ENCODE assay signal across 15 cellular contexts in genomic region chr3:46950177-46950576, GRCh38. TPM values are rescaled to one million over a fixed set of nuclear protein-coding genes. Genes with fewer than 3 reads are reported as not detected.
DNase-seq lines count a peak whose midpoint lies in the region; ATAC-seq, FAIRE-seq and TF ChIP-seq lines count a peak whose summit lies in the region.
"Had no signal": no experiment of that assay in that cellular context is flagged by ENCODE, and none has a peak within 500 bp of the region (broad histone marks: within the 10 kb centered on the region; RNA-seq: fewer than 3 reads in every experiment).

No MANE protein-coding gene starts in this region.

- H3K9ac ChIP-seq in HCT116 (ENCODE audit: low read length) (no peak overlapping the region), GM12878 (ENCODE audit: control insufficient read depth, insufficient read depth, low read length) (no peak overlapping the region)

- H3K9me3 Mint-ChIP-seq in activated CD4-positive, alpha-beta T cell treated with anti-CD3 and anti-CD28 coated beads for 36 hours (ENCODE audit: low read depth), result no peaks in the 10 kb centered on the region
- H3K9me3 Mint-ChIP-seq: GM23338 had no signal

- H3K27me3 Mint-ChIP-seq in activated CD4-positive, alpha-beta T cell treated with anti-CD3 and anti-CD28 coated beads for 36 hours, result no peaks in the 10 kb centered on the region

- intact Hi-C loops in activated CD4-positive, alpha-beta T cell treated with anti-CD3 and anti-CD28 coated beads for 36 hours (cut with DNase I, micrococcal nuclease), result loop anchor here in 1 of 2 experiments (5.0 kb wide), 1 partner anchor 37 kb away; no protein-coding TSS in a partner anchor
- intact Hi-C loops in HCT116 (cut with micrococcal nuclease), result no loop called here
- intact Hi-C loops in GM12878 (cut with micrococcal nuclease; ENCODE audit: unreplicated experiment), result no loop called here
- intact Hi-C loops in pancreas (cut with DNase I), result no loop called here

- H3K27ac ChIP-seq in HCT116 (ENCODE audit: low read depth, low read length) (no peak overlapping the region), GM12878 (ENCODE audit: control insufficient read depth, insufficient read depth) (no peak overlapping the region), pancreas (peak overlapping the region in 3 of 4 donors; percentile 92 to 97 (median 93))

- TF ChIP-seq POLR2A in HCT116 (IDR thresholded peaks at IDR 0.05; ENCODE audit: borderline replicate concordance, extremely low read depth, insufficient read depth, insufficient read length) (no peak), GM12878 (IDR thresholded peaks at IDR 0.05; ENCODE audit: low read depth, low read length) (no peak)

- RAD21 ChIA-PET in HCT116 (lab: Charles Lee; ENCODE audit: low non-redundant PET in 1 of 2, low total read pairs in 2 of 2, uncharacterized antibody in 2 of 2, unreplicated experiment in 2 of 2), result no interaction called here
- RAD21 ChIA-PET in GM12878 (lab: Charles Lee; ENCODE audit: unreplicated experiment), result interaction anchor here (0.8 kb wide), 1 partner anchor 21 kb away, joined by 3 read pairs; no protein-coding TSS in a partner anchor

- no peak for ATAC-seq in activated CD4-positive, alpha-beta T cell treated with anti-CD3 and anti-CD28 coated beads for 36 hours
- ATAC-seq in HCT116 (no peak), GM12878 (no peak), pancreas (no peak), GM21717 (IDR thresholded peaks at IDR 0.05; ENCODE audit: unreplicated experiment) (no peak)

- no TSS peak for BruUV-seq in HCT116 (replicated peaks; lab: Mats Ljungman, UMichigan)
- no TSS peak for BruUV-seq in GM12878 (replicated peaks; lab: Mats Ljungman, UMichigan)

- TF ChIP-seq CTCF in HCT116 (IDR thresholded peaks at IDR 0.05 in 2 of 3, conservative IDR thresholded peaks at IDR 0.05 in 1 of 3; ENCODE audit: borderline replicate concordance in 1 of 3, insufficient read depth in 1 of 3, low read depth in 2 of 3, low read length in 2 of 3), result no peak
- TF ChIP-seq CTCF in GM12878 (IDR thresholded peaks at IDR 0.05 in 2 of 3, conservative IDR thresholded peaks at IDR 0.05 in 1 of 3; ENCODE audit: control insufficient read depth in 2 of 3, extremely low read depth in 1 of 3, insufficient read depth in 1 of 3, low read depth in 3 of 3, low read length in 3 of 3), result no peak
- no peak for TF ChIP-seq CTCF in pancreas (IDR thresholded peaks at IDR 0.05)

- TF ChIP-seq RAD21 in HCT116 (IDR thresholded peaks at IDR 0.05; ENCODE audit: low read depth), result no peak
- TF ChIP-seq RAD21 in GM12878 (IDR thresholded peaks at IDR 0.05; ENCODE audit: insufficient read depth, low read depth, low read length), result no peak

- H3K4me1 Mint-ChIP-seq in activated CD4-positive, alpha-beta T cell treated with anti-CD3 and anti-CD28 coated beads for 36 hours, result peaks cover 90% of the 10 kb centered on the region

- peaks cover 51 to 77% of the 10 kb centered on the region in 2 experiments for H3K4me1 ChIP-seq in HCT116 (ENCODE audit: control insufficient read depth in 1 of 2, insufficient read depth in 2 of 2, low read length in 2 of 2)
- peaks cover 65% of the 10 kb centered on the region for H3K4me1 ChIP-seq in GM12878 (ENCODE audit: control insufficient read depth, insufficient read depth, low read length)
- H3K4me1 ChIP-seq in pancreas, result peaks cover 44 to 73% (median 57%) of the 10 kb centered on the region in 3 donors

- FAIRE-seq in GM12878 (lab: Jason Lieb, UNC) (no peak), pancreas (lab: Jason Lieb, UNC) (no peak)

- POLR2A ChIA-PET in activated CD4-positive, alpha-beta T cell treated with anti-CD3 and anti-CD28 coated beads for 36 hours (lab: Charles Lee), result no interaction called here
- POLR2A ChIA-PET in HCT116 (lab: Charles Lee) (interaction anchor here (1.2 kb wide), 1 partner anchor 26 kb away, joined by 4 read pairs; the partner anchor contains the start of gene CCDC12), GM12878 (lab: Charles Lee) (interaction anchor here (0.6 to 10.1 kb wide), 3 partner anchors 8 to 19 kb away, joined by 4 to 163 read pairs (median 4); no protein-coding TSS in a partner anchor)

- H3K4me3 ChIP-seq in HCT116 (replicated peaks in 1 of 2; ENCODE audit: low read depth in 1 of 2, low read length in 2 of 2) (no peak overlapping the region), GM12878 (no peak overlapping the region), pancreas (no peak overlapping the region)
- H3K4me3 ChIP-seq: colonic mucosa, GM23338 had no signal

- H3K36me3 Mint-ChIP-seq in activated CD4-positive, alpha-beta T cell treated with anti-CD3 and anti-CD28 coated beads for 36 hours (ENCODE audit: low read depth), result peaks cover 37% of the 10 kb centered on the region

- in situ Hi-C loops in GM12878 (cut with MboI), result no loop called here

- H3K4me2 ChIP-seq in HCT116 (ENCODE audit: low read length) (peak overlapping the region; percentile 64), GM12878 (ENCODE audit: control insufficient read depth, insufficient read depth) (peak overlapping the region; percentile 41)

- H4K20me1 ChIP-seq in HCT116 (ENCODE audit: insufficient read depth) (peaks cover 49% of the 10 kb centered on the region), GM12878 (ENCODE audit: control insufficient read depth, insufficient read depth) (peaks cover 6% of the 10 kb centered on the region; the same call in 1 of the 2 replicates)

- H3K27me3 ChIP-seq in HCT116 (ENCODE audit: insufficient read depth, low read length) (no peaks in the 10 kb centered on the region), GM12878 (replicated peaks in 1 of 2; ENCODE audit: control insufficient read depth in 2 of 2, insufficient read depth in 2 of 2, low read length in 1 of 2) (no peaks in the 10 kb centered on the region), pancreas (no peaks in the 10 kb centered on the region)
- H3K27me3 ChIP-seq: colonic mucosa had no signal

- no peak overlapping the region for H3K4me3 Mint-ChIP-seq in activated CD4-positive, alpha-beta T cell treated with anti-CD3 and anti-CD28 coated beads for 36 hours
- H3K4me3 Mint-ChIP-seq: GM23338 had no signal

- H3K27ac Mint-ChIP-seq in activated CD4-positive, alpha-beta T cell treated with anti-CD3 and anti-CD28 coated beads for 36 hours, result peak overlapping the region; percentile 2
- H3K27ac Mint-ChIP-seq: GM23338 had no signal

- TF ChIP-seq EP300 in GM12878 (IDR thresholded peaks at IDR 0.05; ENCODE audit: borderline replicate concordance in 1 of 2, control insufficient read depth in 1 of 2, low read depth in 2 of 2, low read length in 2 of 2), result no peak

- CTCF ChIA-PET in activated CD4-positive, alpha-beta T cell treated with anti-CD3 and anti-CD28 coated beads for 36 hours (lab: Charles Lee), result no interaction called here
- CTCF ChIA-PET in HCT116 (lab: Charles Lee), result no interaction called here
- CTCF ChIA-PET in GM12878 (lab: Yijun Ruan, JAX), result interaction anchor here (1.1 to 1.6 kb wide), 3 partner anchors 9 to 41 kb away, joined by 3 to 5 read pairs (median 4); no protein-coding TSS in a partner anchor

- DNase-seq in activated CD4-positive, alpha-beta T cell treated with anti-CD3 and anti-CD28 coated beads for 36 hours, result no peak
- DNase-seq in activated CD4-positive, alpha-beta T cell treated with anti-CD3 and anti-CD28 coated beads for 48 hours, result no peak
- DNase-seq in HCT116 (ENCODE audit: low read depth, low spot score), result no peak
- DNase-seq in GM12878 (ENCODE audit: low read depth, low spot score), result no peak
- no peak for DNase-seq in pancreas
- no peak for DNase-seq in NCI-H1105 treated with DMSO at 0.1 percent for 48 hours (lab: John Stamatoyannopoulos, UW)
- DNase-seq in AML-193 (lab: John Stamatoyannopoulos, UW), result no peak
- DNase-seq: amniotic stem cell, colonic mucosa, erythroblast, hippocampal formation, NCI-H2029 treated with DMSO at 0.1 percent for 48 hours, NCI-H774 had no signal

- no peaks in the 10 kb centered on the region for H3K9me2 ChIP-seq in HCT116 (ENCODE audit: insufficient read depth)

- H3K9me3 ChIP-seq in HCT116 (ENCODE audit: control insufficient read depth in 1 of 2, insufficient read depth in 1 of 2, low read depth in 1 of 2, low read length in 2 of 2) (no peaks in the 10 kb centered on the region), GM12878 (replicated peaks; ENCODE audit: control insufficient read depth, insufficient read depth, low read length) (no peaks in the 10 kb centered on the region; the same call in 2 of the 3 replicates), pancreas (no peaks in the 10 kb centered on the region)
- H3K9me3 ChIP-seq: colonic mucosa had no signal

- H3K79me2 ChIP-seq in HCT116 (ENCODE audit: insufficient read depth, low read length) (peaks cover 98% of the 10 kb centered on the region), GM12878 (ENCODE audit: control insufficient read depth, insufficient read depth, low read length) (peaks cover 94% of the 10 kb centered on the region)

- peaks cover 0 to 9% of the 10 kb centered on the region in 2 experiments; a peak in 1 of 4 replicates for H3K36me3 ChIP-seq in HCT116 (ENCODE audit: control insufficient read depth in 1 of 2, insufficient read depth in 2 of 2, low read length in 2 of 2)
- H3K36me3 ChIP-seq in GM12878 (ENCODE audit: control insufficient read depth in 2 of 2, insufficient read depth in 2 of 2, low read length in 1 of 2), result peaks cover 16 to 33% of the 10 kb centered on the region in 2 experiments
- H3K36me3 ChIP-seq in pancreas, result no peaks in the 10 kb centered on the region
- H3K36me3 ChIP-seq: colonic mucosa had no signal

- SMC1A ChIA-PET in GM12878 (lab: Charles Lee; ENCODE audit: uncharacterized antibody, unreplicated experiment), result interaction anchor here (17.2 kb wide), 1 partner anchor 18 kb away, joined by 298 read pairs; no protein-coding TSS in a partner anchor

- 72% methylated on average over 2 of the region's 2 CpGs for WGBS in GM12878 (ENCODE audit: insufficient coverage, insufficient replicate concordance, low lambda C conversion rate, missing lambda C conversion rate)
- WGBS in pancreas, 2 donors, result 90 to 94% methylated on average over 2 of the region's 2 CpGs

- no peak overlapping the region for H2AFZ ChIP-seq in HCT116 (ENCODE audit: low read depth, low read length, poor library complexity, severe bottlenecking)
- no peak overlapping the region for H2AFZ ChIP-seq in GM12878 (ENCODE audit: control insufficient read depth, low read depth, low read length)
- H2AFZ ChIP-seq: GM23338 had no signal

RNA-seq across cellular contexts. Expression of gene CCDC12, which starts 26.4 kb away (rescaled TPM):
- 10 to 100 TPM; 45.4 to 47.8 TPM for total RNA-seq in activated CD4-positive, alpha-beta T cell treated with anti-CD3 and anti-CD28 coated beads for 36 hours
- total RNA-seq in HCT116 (2021; ENCODE audit: unreplicated experiment), result 46.5 TPM
- 53.5 and 55.3 TPM in 2 replicates for polyA plus RNA-seq in HCT116 (2012)
- total RNA-seq in GM12878 (2013; cell fraction: nucleolus; rRNA removed), result 111 and 121 TPM in 2 replicates
- total RNA-seq in GM12878 (2014; rRNA removed), result 46.9 and 53.0 TPM in 2 replicates
- total RNA-seq in GM12878 (2014; rRNA removed; fragmentation: Illumina TruSeq; extraction: Trizol), result 67.3 and 72.4 TPM in 2 replicates
- total RNA-seq in GM12878 (2021), result 65.8 and 65.9 TPM in 2 replicates
- polyA plus RNA-seq in GM12878 (2011; ENCODE audit: low read depth), result 29.4 TPM
- 31.2 and 45.6 TPM in 2 replicates for polyA plus RNA-seq in GM12878 (2011; rRNA removed)
- 52.2 and 68.0 TPM in 2 replicates for polyA plus RNA-seq in GM12878 (2011; cell fraction: cytosol; rRNA removed)
- 63.4 and 85.5 TPM in 2 replicates for polyA plus RNA-seq in GM12878 (2011; cell fraction: nucleus; rRNA removed)
- 47.7 and 72.7 TPM in 2 replicates for polyA plus RNA-seq in GM12878 (2012)
- 11.2 and 63.3 TPM in 2 replicates for polyA plus RNA-seq in GM12878 (2014; fragmentation: Illumina TruSeq; extraction: Trizol)
- 10 to 100 TPM in 1 of 2 experiments, 1 to 10 TPM in 1; 9.2 to 22.5 TPM for polyA plus RNA-seq in GM12878 (2014; fragmentation: Nextera tagmentation; extraction: Ambion mirVana)
- polyA plus RNA-seq in GM12878 (2014; rRNA removed), result 59.3 and 67.6 TPM in 2 replicates
- polyA plus RNA-seq in GM12878 (2016; fragmentation: Nextera tagmentation; extraction: Ambion mirVana), result 10 to 100 TPM; 83.1 to 91.4 TPM
- 69.5 and 77.8 TPM in 2 replicates for polyA minus RNA-seq in GM12878 (2011; rRNA and poly(A)+ RNA removed)
- polyA minus RNA-seq in GM12878 (2011; cell fraction: cytosol; rRNA and poly(A)+ RNA removed), result 15.6 and 18.2 TPM in 2 replicates
- 64.3 and 144 TPM in 2 replicates for polyA minus RNA-seq in GM12878 (2011; cell fraction: nucleus; rRNA and poly(A)+ RNA removed)
- 10 to 100 TPM; 20.7 to 30.4 (median 22.4) TPM for total RNA-seq in pancreas
- polyA plus RNA-seq in pancreas, result 10 to 100 TPM; 64.9 to 82.8 TPM

RNA-seq across cellular contexts. Expression of gene NBEAL2, which starts 29.3 kb away (rescaled TPM):
- total RNA-seq in activated CD4-positive, alpha-beta T cell treated with anti-CD3 and anti-CD28 coated beads for 36 hours, result 10 to 100 TPM; 83.4 to 84.9 TPM
- 72.9 TPM for total RNA-seq in HCT116 (2021; ENCODE audit: unreplicated experiment)
- polyA plus RNA-seq in HCT116 (2012), result 55.2 and 61.9 TPM in 2 replicates
- 152 and 168 TPM in 2 replicates for total RNA-seq in GM12878 (2013; cell fraction: nucleolus; rRNA removed)
- total RNA-seq in GM12878 (2014; rRNA removed), result 47.2 and 52.0 TPM in 2 replicates
- 19.7 and 21.8 TPM in 2 replicates for total RNA-seq in GM12878 (2014; rRNA removed; fragmentation: Illumina TruSeq; extraction: Trizol)
- 106 and 127 TPM in 2 replicates for total RNA-seq in GM12878 (2021)
- 27.1 TPM for polyA plus RNA-seq in GM12878 (2011; ENCODE audit: low read depth)
- 17.1 and 29.0 TPM in 2 replicates for polyA plus RNA-seq in GM12878 (2011; rRNA removed)
- 39.5 and 52.6 TPM in 2 replicates for polyA plus RNA-seq in GM12878 (2011; cell fraction: cytosol; rRNA removed)
- 940 and 1,024 TPM in 2 replicates for polyA plus RNA-seq in GM12878 (2011; cell fraction: nucleus; rRNA removed)
- polyA plus RNA-seq in GM12878 (2012), result 62.9 and 78.4 TPM in 2 replicates
- 16.4 and 41.4 TPM in 2 replicates for polyA plus RNA-seq in GM12878 (2014; fragmentation: Illumina TruSeq; extraction: Trizol)
- polyA plus RNA-seq in GM12878 (2014; fragmentation: Nextera tagmentation; extraction: Ambion mirVana), result under 1 TPM; 0.07 to 0.18 TPM
- polyA plus RNA-seq in GM12878 (2014; rRNA removed), result 96.3 and 110 TPM in 2 replicates
- 10 to 100 TPM; 22.5 to 29.7 TPM for polyA plus RNA-seq in GM12878 (2016; fragmentation: Nextera tagmentation; extraction: Ambion mirVana)
- polyA minus RNA-seq in GM12878 (2011; rRNA and poly(A)+ RNA removed), result 21.7 and 46.1 TPM in 2 replicates
- polyA minus RNA-seq in GM12878 (2011; cell fraction: cytosol; rRNA and poly(A)+ RNA removed), result 21.8 and 25.3 TPM in 2 replicates
- polyA minus RNA-seq in GM12878 (2011; cell fraction: nucleus; rRNA and poly(A)+ RNA removed), result 95.1 and 139 TPM in 2 replicates
- total RNA-seq in pancreas, result 10 to 100 TPM; 30.6 to 67.4 (median 37.1) TPM
- 100 to 1,000 TPM; 231 to 265 TPM for polyA plus RNA-seq in pancreas

Comparison
In these comparisons a context has a peak if more than half of its experiments do, and no peak if none do; other contexts are left out.
1. H3K27ac ChIP-seq: peak in pancreas (3 of 4); none in HCT116 (single experiment) and GM12878 (single experiment).